In genomic region chr3:42159147-42159546, GRCh38 we compare ENCODE assay signal across 10 cellular contexts.
DNase-seq lines count a peak whose midpoint lies in the region; ATAC-seq and TF ChIP-seq lines count a peak whose summit lies in the region.
"Had no signal": no experiment of that assay in that cellular context is flagged by ENCODE, and none has a peak within 500 bp of the region (broad histone marks: within the 10 kb centered on the region; RNA-seq: fewer than 3 reads in every experiment).

No MANE protein-coding gene starts in this region.

- peak overlapping the region; percentile 25 for H3K4me3 Mint-ChIP-seq in activated T-cell treated with anti-CD3 and anti-CD28 coated beads, Interleukin-2, amount 50 U/mL, for 24 hours
- no peak overlapping the region for H3K4me3 Mint-ChIP-seq in stimulated activated memory B cell treated with anti-CD40 and anti-IgM and Interleukin-4, amounts not matched to agents 10 μg/mL and 1 μg/mL and 100 μg/mL, for 72 hours

- H3K4me1 ChIP-seq in SK-N-SH (ENCODE audit: control insufficient read depth in 1 of 2, insufficient read depth in 2 of 2, low read depth in 1 of 2, low read length in 1 of 2) (peaks cover 3 to 29% of the 10 kb centered on the region in 2 experiments; a peak in 3 of 4 replicates), esophagus squamous epithelium (peaks cover 0 to 50% (median 26%) of the 10 kb centered on the region in 3 donors)

- no peaks in the 10 kb centered on the region for H3K36me3 ChIP-seq in SK-N-SH (replicated peaks in 1 of 2; ENCODE audit: control insufficient read depth in 1 of 2, insufficient read depth in 2 of 2, low read length in 1 of 2)
- H3K36me3 ChIP-seq in esophagus squamous epithelium, result no peaks in the 10 kb centered on the region
- H3K36me3 ChIP-seq: esophagus muscularis mucosa had no signal

- POLR2A ChIA-PET in SK-N-SH (lab: Yijun Ruan, JAX), result interaction anchor here (0.6 kb wide), 1 partner anchor 48 kb away, joined by 5 read pairs; no protein-coding TSS in a partner anchor

- H3F3A ChIP-seq in SK-N-SH (replicated peaks; ENCODE audit: insufficient read depth), result peaks cover 7% of the 10 kb centered on the region

- CTCF ChIA-PET in SK-N-SH (lab: Yijun Ruan, JAX), result interaction anchor here (1.2 to 2.8 kb wide), 4 partner anchors 27 to 59 kb away, joined by 4 to 11 read pairs (median 8); no protein-coding TSS in a partner anchor

- H3K4me1 Mint-ChIP-seq in activated T-cell treated with anti-CD3 and anti-CD28 coated beads, Interleukin-2, amount 50 U/mL, for 24 hours (ENCODE audit: low read depth), result peaks cover 36% of the 10 kb centered on the region
- H3K4me1 Mint-ChIP-seq in stimulated activated memory B cell treated with anti-CD40 and anti-IgM and Interleukin-4, amounts not matched to agents 10 μg/mL and 1 μg/mL and 100 μg/mL, for 72 hours, result peaks cover 65% of the 10 kb centered on the region

- no peaks in the 10 kb centered on the region for H3K9me3 ChIP-seq in SK-N-SH
- no peaks in the 10 kb centered on the region for H3K9me3 ChIP-seq in esophagus squamous epithelium
- H3K9me3 ChIP-seq: esophagus muscularis mucosa had no signal

- H3K4me2 ChIP-seq in SK-N-SH, result no peak overlapping the region

- TF ChIP-seq CTCF in SK-N-SH (IDR thresholded peaks at IDR 0.05) (no peak), esophagus squamous epithelium (IDR thresholded peaks at IDR 0.05) (no peak)

- no peaks in the 10 kb centered on the region for H4K20me1 ChIP-seq in SK-N-SH (ENCODE audit: insufficient read depth)

- ATAC-seq in stimulated activated memory B cell treated with anti-CD40 and anti-IgM and Interleukin-4, amounts not matched to agents 10 μg/mL and 1 μg/mL and 100 μg/mL, for 72 hours, result no peak
- no peak for ATAC-seq in HG03342 (IDR thresholded peaks at IDR 0.05; ENCODE audit: unreplicated experiment)

- no peaks in the 10 kb centered on the region for H3K27me3 Mint-ChIP-seq in activated T-cell treated with anti-CD3 and anti-CD28 coated beads, Interleukin-2, amount 50 U/mL, for 24 hours
- no peaks in the 10 kb centered on the region for H3K27me3 Mint-ChIP-seq in stimulated activated memory B cell treated with anti-CD40 and anti-IgM and Interleukin-4, amounts not matched to agents 10 μg/mL and 1 μg/mL and 100 μg/mL, for 72 hours

- no peak overlapping the region for H3K27ac Mint-ChIP-seq in activated T-cell treated with anti-CD3 and anti-CD28 coated beads, Interleukin-2, amount 50 U/mL, for 24 hours
- peak overlapping the region; percentile 40 for H3K27ac Mint-ChIP-seq in stimulated activated memory B cell treated with anti-CD40 and anti-IgM and Interleukin-4, amounts not matched to agents 10 μg/mL and 1 μg/mL and 100 μg/mL, for 72 hours

- 69% methylated on average over 8 of the region's 8 CpGs for WGBS in SK-N-SH (ENCODE audit: low lambda C conversion rate)
- WGBS in esophagus squamous epithelium, 2 donors, result 70 to 85% methylated on average over 8 of the region's 8 CpGs

- TF ChIP-seq RAD21 in SK-N-SH (IDR thresholded peaks at IDR 0.05; ENCODE audit: low read length), result no peak

- H3K27me3 ChIP-seq in SK-N-SH (ENCODE audit: insufficient read depth), result no peaks in the 10 kb centered on the region
- no peaks in the 10 kb centered on the region for H3K27me3 ChIP-seq in esophagus squamous epithelium
- H3K27me3 ChIP-seq: esophagus muscularis mucosa had no signal

- no peak for TF ChIP-seq POLR2A in esophagus squamous epithelium (IDR thresholded peaks at IDR 0.05)

- H3K36me3 Mint-ChIP-seq in activated T-cell treated with anti-CD3 and anti-CD28 coated beads, Interleukin-2, amount 50 U/mL, for 24 hours (ENCODE audit: low read depth), result no peaks in the 10 kb centered on the region
- peaks cover 12% of the 10 kb centered on the region for H3K36me3 Mint-ChIP-seq in stimulated activated memory B cell treated with anti-CD40 and anti-IgM and Interleukin-4, amounts not matched to agents 10 μg/mL and 1 μg/mL and 100 μg/mL, for 72 hours

- intact Hi-C loops in esophagus squamous epithelium (cut with DNase I), result no loop called here

- DNase-seq in activated T-cell treated with anti-CD3 and anti-CD28 coated beads, Interleukin-2, amount 50 U/mL, for 24 hours, result no peak
- DNase-seq in activated T-cell treated with anti-CD3 and anti-CD28 coated beads for 4 hours, result no peak
- peak; percentile 37 for DNase-seq in SK-N-SH
- no peak for DNase-seq in esophagus squamous epithelium (lab: John Stamatoyannopoulos, UW)
- no peak for DNase-seq in NCI-H82 treated with DMSO at 0.1 percent for 48 hours (lab: John Stamatoyannopoulos, UW; ENCODE audit: unreplicated experiment)
- no peak for DNase-seq in NCI-H345 treated with DMSO at 0.1 percent for 48 hours (lab: John Stamatoyannopoulos, UW; ENCODE audit: unreplicated experiment)
- DNase-seq: amniotic stem cell had no signal

- H2AFZ ChIP-seq in SK-N-SH (ENCODE audit: low read depth), result no peak overlapping the region

- H3K27ac ChIP-seq in SK-N-SH (ENCODE audit: low read depth in 2 of 2, low read length in 1 of 2) (peak overlapping the region in 1 of 2 experiments; percentile 83; a peak in 2 of 4 replicates), esophagus squamous epithelium (peak overlapping the region; percentile 64 to 83 (median 74))

- no peak overlapping the region for H3K9ac ChIP-seq in SK-N-SH

- H3K4me3 ChIP-seq in SK-N-SH (ENCODE audit: low read depth in 2 of 2, low read length in 1 of 2), result no peak overlapping the region; a peak in 1 of 4 replicates
- H3K4me3 ChIP-seq in esophagus squamous epithelium, result no peak overlapping the region

- H3K9me2 ChIP-seq in SK-N-SH, result no peaks in the 10 kb centered on the region

- TF ChIP-seq EP300 in SK-N-SH (IDR thresholded peaks at IDR 0.05; ENCODE audit: borderline replicate concordance in 1 of 2, low read depth in 1 of 2, low read length in 1 of 2), result no peak

- no peaks in the 10 kb centered on the region for H3K9me3 Mint-ChIP-seq in activated T-cell treated with anti-CD3 and anti-CD28 coated beads, Interleukin-2, amount 50 U/mL, for 24 hours
- no peaks in the 10 kb centered on the region for H3K9me3 Mint-ChIP-seq in stimulated activated memory B cell treated with anti-CD40 and anti-IgM and Interleukin-4, amounts not matched to agents 10 μg/mL and 1 μg/mL and 100 μg/mL, for 72 hours

- no peaks in the 10 kb centered on the region; the same call in 1 of the 2 replicates for H3K79me2 ChIP-seq in SK-N-SH (ENCODE audit: insufficient read depth)

TF ChIP-seq in SK-N-SH, 30 proteins besides CTCF, POLR2A, EP300 and RAD21 (continues in another document):
- TF ChIP-seq IRF3 (IDR thresholded peaks at IDR 0.05; ENCODE audit: low read depth, low read length) (no peak), RXRA (IDR thresholded peaks at IDR 0.05; ENCODE audit: borderline replicate concordance, low read depth) (no peak), MEF2A (IDR thresholded peaks at IDR 0.05; ENCODE audit: borderline replicate concordance, low read depth) (no peak), TEAD4 (IDR thresholded peaks at IDR 0.05; ENCODE audit: borderline replicate concordance, insufficient read depth) (no peak), RCOR1 (IDR thresholded peaks at IDR 0.05; ENCODE audit: low read length) (no peak), ZBTB33 (IDR thresholded peaks at IDR 0.05; ENCODE audit: borderline replicate concordance, low read depth) (no peak), NFIC (IDR thresholded peaks at IDR 0.05; ENCODE audit: borderline replicate concordance) (no peak), CHD2 (IDR thresholded peaks at IDR 0.05; ENCODE audit: low read length, partially characterized antibody) (no peak)
